In genomic region chr5:93017854-93018253, GRCh38 we compare ENCODE assay signal across 16 cellular contexts.
DNase-seq lines count a peak whose midpoint lies in the region; ATAC-seq and TF ChIP-seq lines count a peak whose summit lies in the region.
"Had no signal": no experiment of that assay in that cellular context is flagged by ENCODE, and none has a peak within 500 bp of the region (broad histone marks: within the 10 kb centered on the region; RNA-seq: fewer than 3 reads in every experiment).

No MANE protein-coding gene starts in this region.

- H3K4me1 ChIP-seq in body of pancreas = no peaks in the 10 kb centered on the region
- H3K4me1 ChIP-seq: upper lobe of left lung had no signal

- H3K9me3 ChIP-seq in body of pancreas = no peaks in the 10 kb centered on the region
- H3K9me3 ChIP-seq: upper lobe of left lung had no signal

- 66 to 74% methylated on average over 2 of the region's 2 CpGs for WGBS in body of pancreas, 2 donors

- H3K36me3 ChIP-seq in kidney epithelial cell (ENCODE audit: control insufficient read depth, insufficient read depth, low read length) = no peaks in the 10 kb centered on the region
- H3K36me3 ChIP-seq in body of pancreas (replicated peaks in 1 of 2; ENCODE audit: insufficient read depth in 1 of 2, low read depth in 2 of 2) = no peaks in the 10 kb centered on the region
- H3K36me3 ChIP-seq: upper lobe of left lung had no signal

- no peak overlapping the region for H3K27ac ChIP-seq in body of pancreas
- H3K27ac ChIP-seq: upper lobe of left lung had no signal

- DNase-seq in AG20443 (ENCODE audit: low spot score) = peak; percentile 32
- peak; percentile 65 for DNase-seq in HT1080 (ENCODE audit: low read depth)
- DNase-seq in astrocyte of the spinal cord (ENCODE audit: low read depth, low spot score) = peak; percentile 75
- peak; percentile 5 for DNase-seq in kidney epithelial cell (ENCODE audit: low read depth)
- no peak for DNase-seq in head of caudate nucleus
- DNase-seq in CD1c-positive myeloid dendritic cell (ENCODE audit: extremely low spot score) = no peak
- no peak for DNase-seq in body of pancreas
- DNase-seq: activated CD4-positive, CD25-positive, alpha-beta regulatory T cell; activated CD8-positive, alpha-beta memory T cell treated with anti-CD3 and anti-CD28 coated beads, Interleukin-2, amount 50 U/mL, for 4 hours; activated naive CD8-positive, alpha-beta T cell treated with anti-CD3 and anti-CD28 coated beads for 36 hours; kidney glomerular epithelial cell; naive thymus-derived CD4-positive, alpha-beta T cell; NCI-H2171; stimulated activated CD4-positive, alpha-beta T cell treated with anti-CD3 and anti-CD28 coated beads, Interleukin-2, amount 100 ng/mL, for 48 hours; upper lobe of left lung had no signal

- ATAC-seq in GM21576 (IDR thresholded peaks at IDR 0.05; ENCODE audit: unreplicated experiment) (no peak), body of pancreas (no peak)
- ATAC-seq: naive thymus-derived CD4-positive, alpha-beta T cell had no signal

- no peak for TF ChIP-seq POLR2A in body of pancreas (IDR thresholded peaks at IDR 0.05)

- in situ Hi-C loops in astrocyte of the spinal cord (cut with HindIII; ENCODE audit: low sequenced_read_pairs) = no loop called here

- TF ChIP-seq CTCF in astrocyte of the spinal cord (IDR thresholded peaks at IDR 0.05; ENCODE audit: low read depth, low read length) = no peak
- no peak for TF ChIP-seq CTCF in kidney epithelial cell (IDR thresholded peaks at IDR 0.05; ENCODE audit: insufficient read depth, low read length, poor library complexity, severe bottlenecking)
- no peak for TF ChIP-seq CTCF in body of pancreas (IDR thresholded peaks at IDR 0.05)

- intact Hi-C loops in head of caudate nucleus (cut with DNase I) = no loop called here
- intact Hi-C loops in body of pancreas (cut with DNase I) = no loop called here

- H3K4me3 ChIP-seq in astrocyte of the spinal cord (ENCODE audit: low read depth, low read length) = no peak overlapping the region
- H3K4me3 ChIP-seq in kidney epithelial cell (ENCODE audit: low read depth, low read length) = no peak overlapping the region
- no peak overlapping the region for H3K4me3 ChIP-seq in body of pancreas
- H3K4me3 ChIP-seq: upper lobe of left lung had no signal

- H3K27me3 ChIP-seq in kidney epithelial cell (ENCODE audit: control insufficient read depth, insufficient read depth, low read length) (no peaks in the 10 kb centered on the region), body of pancreas (no peaks in the 10 kb centered on the region)
- H3K27me3 ChIP-seq: upper lobe of left lung had no signal

Comparison
In these comparisons a context has a peak if more than half of its experiments do, and no peak if none do; other contexts are left out.
1. DNase-seq: peak in AG20443 (single experiment), HT1080 (single experiment), astrocyte of the spinal cord (single experiment) and kidney epithelial cell (single experiment); none in head of caudate nucleus (0 of 42), CD1c-positive myeloid dendritic cell (single experiment) and body of pancreas (0 of 4).